ENCODE assay signal across 23 cellular contexts in the genomic region with DNA sequence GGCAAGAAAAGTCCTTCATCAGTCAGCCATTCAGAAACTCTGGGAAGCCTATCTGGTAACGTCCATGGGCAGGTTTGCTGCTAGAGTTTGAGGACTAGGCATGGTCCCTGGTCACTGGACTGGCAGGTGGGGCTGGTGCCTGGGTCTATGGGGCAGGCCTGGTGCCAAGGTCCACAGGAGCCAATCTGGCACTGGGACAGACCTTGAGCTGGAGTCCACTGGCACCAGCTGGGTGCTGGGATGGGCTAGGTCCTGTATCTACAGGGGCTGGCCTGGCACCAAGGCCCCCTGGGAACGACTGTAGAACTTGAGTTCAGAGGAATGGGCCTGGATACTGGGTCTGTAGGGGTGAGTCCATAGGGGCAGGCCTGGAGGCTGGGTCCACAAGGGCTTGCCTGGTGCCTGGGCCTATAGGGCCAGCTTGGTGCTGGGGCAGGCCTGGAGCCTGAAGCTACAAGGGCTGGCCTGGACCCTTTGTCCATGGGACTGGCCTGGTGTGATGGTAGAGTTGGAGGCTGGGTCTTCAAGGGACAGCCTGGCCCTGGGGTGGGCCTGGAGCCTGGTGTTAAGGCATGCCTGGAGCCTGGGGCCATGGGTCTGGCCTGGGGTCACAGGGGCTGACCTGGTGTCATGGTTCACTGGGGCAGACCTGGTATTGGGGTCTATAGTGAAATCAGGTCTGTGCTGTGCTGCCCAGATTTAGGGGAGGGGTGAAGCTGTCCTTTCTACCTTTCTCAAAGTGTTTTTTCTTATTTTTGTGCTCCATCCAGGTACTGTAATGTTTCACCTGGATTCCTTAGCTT. TPM values are rescaled to one million over a fixed set of nuclear protein-coding genes. Genes with fewer than 3 reads are reported as not detected.
"Had no signal": no experiment of that assay in that cellular context is flagged by ENCODE, and none has a peak within 500 bp of the region (broad histone marks: within the 10 kb centered on the region; RNA-seq: fewer than 3 reads in every experiment).

No MANE protein-coding gene starts in this region.

- H3K9me3 ChIP-seq: upper lobe of right lung had no signal

- H3K36me3 Mint-ChIP-seq: stimulated activated effector memory CD8-positive, alpha-beta T cell treated with anti-CD3 and anti-CD28 coated beads, Interleukin-12 subunit alpha, Interleukin-12 subunit beta, amount 100 ng/mL, for 72 hours had no signal

- FAIRE-seq: islet of Langerhans, small intestine had no signal

- DNase-seq: caudate nucleus; cortex of kidney; dorsolateral prefrontal cortex; effector memory CD4-positive, alpha-beta T cell; gastrocnemius medialis; heart right ventricle; hypothalamus; left ventricle myocardium inferior; lower lobe of right lung; midbrain; small intestine; stimulated activated CD4-positive, alpha-beta T cell treated with anti-CD3 and anti-CD28 coated beads, Interleukin-2, amount 100 ng/mL, for 48 hours; stimulated activated CD8-positive, alpha-beta memory T cell treated with anti-CD3 and anti-CD28 coated beads, Interleukin-4, amount 100 ng/mL, for 48 hours; stimulated activated naive CD8-positive, alpha-beta T cell treated with anti-CD3 and anti-CD28 coated beads, Interleukin-15, Interleukin-2, amounts not matched to agents 100 U/mL and 50 U/mL, for 24 hours; tibial artery; upper lobe of right lung had no signal

- H3K4me3 Mint-ChIP-seq: memory B cell; nephron; stimulated activated effector memory CD8-positive, alpha-beta T cell treated with anti-CD3 and anti-CD28 coated beads, Interleukin-12 subunit alpha, Interleukin-12 subunit beta, amount 100 ng/mL, for 72 hours had no signal

- H3K27ac Mint-ChIP-seq: memory B cell; nephron; stimulated activated effector memory CD8-positive, alpha-beta T cell treated with anti-CD3 and anti-CD28 coated beads, Interleukin-12 subunit alpha, Interleukin-12 subunit beta, amount 100 ng/mL, for 72 hours had no signal

- H3K4me1 ChIP-seq: esophagus muscularis mucosa, gastrocnemius medialis, heart right ventricle, left ventricle myocardium inferior, lower lobe of right lung, tibial artery, upper lobe of right lung had no signal

- H3K27me3 ChIP-seq: dorsolateral prefrontal cortex, tibial artery had no signal

- ATAC-seq: gastrocnemius medialis; heart right ventricle; lower lobe of right lung; stimulated activated effector memory CD8-positive, alpha-beta T cell treated with anti-CD3 and anti-CD28 coated beads, Interleukin-12 subunit alpha, Interleukin-12 subunit beta, amount 100 ng/mL, for 72 hours; stimulated activated naive CD8-positive, alpha-beta T cell treated with anti-CD3 and anti-CD28 coated beads, Interleukin-15, Interleukin-2, amounts not matched to agents 100 U/mL and 50 U/mL, for 24 hours; upper lobe of right lung had no signal

- H3K4me1 Mint-ChIP-seq: memory B cell; nephron; stimulated activated effector memory CD8-positive, alpha-beta T cell treated with anti-CD3 and anti-CD28 coated beads, Interleukin-12 subunit alpha, Interleukin-12 subunit beta, amount 100 ng/mL, for 72 hours had no signal

- H3K27ac ChIP-seq: epithelial cell of prostate, esophagus muscularis mucosa, gastrocnemius medialis, heart right ventricle, left ventricle myocardium inferior, lower lobe of right lung, tibial artery, upper lobe of right lung had no signal

- H3K4me3 ChIP-seq: dorsolateral prefrontal cortex, esophagus muscularis mucosa, gastrocnemius medialis, heart right ventricle, left ventricle myocardium inferior, lower lobe of right lung, tibial artery, upper lobe of right lung had no signal

- H3K36me3 ChIP-seq: esophagus muscularis mucosa, gastrocnemius medialis, heart right ventricle, left ventricle myocardium inferior, lower lobe of right lung, tibial artery, upper lobe of right lung had no signal

RNA-seq across cellular contexts. Expression of gene NKD1, which starts 30.5 kb away (rescaled TPM):
- total RNA-seq: fibroblast of villous mesenchyme had no signal
